23 cellular contexts compared by ENCODE assay signal in genomic region chr1:223106856-223107255, GRCh38. TPM values are rescaled to one million over a fixed set of nuclear protein-coding genes. Genes with fewer than 3 reads are reported as not detected.
DNase-seq lines count a peak whose midpoint lies in the region; TF ChIP-seq lines count a peak whose summit lies in the region.
"Had no signal": no experiment of that assay in that cellular context is flagged by ENCODE, and none has a peak within 500 bp of the region (broad histone marks: within the 10 kb centered on the region; RNA-seq: fewer than 3 reads in every experiment).

No MANE protein-coding gene starts in this region.

- H3K27ac Mint-ChIP-seq in chondrocyte (ENCODE audit: unreplicated experiment) (no peak overlapping the region), HFFc6 (no peak overlapping the region)
- H3K27ac Mint-ChIP-seq: activated naive CD4-positive, alpha-beta T cell treated with anti-CD3 and anti-CD28 coated beads, Interleukin-2, amount 50 U/mL, for 72 hours; activated T-cell treated with anti-CD3 and anti-CD28 coated beads, Interleukin-2, amount 50 U/mL, for 72 hours; B cell had no signal

- H3K4me1 Mint-ChIP-seq in chondrocyte (ENCODE audit: low read depth) = peaks cover 4% of the 10 kb centered on the region
- no peaks in the 10 kb centered on the region for H3K4me1 Mint-ChIP-seq in HFFc6 (ENCODE audit: low read depth)
- H3K4me1 Mint-ChIP-seq: B cell had no signal

- H2BK15ac ChIP-seq in mesenchymal stem cell (ENCODE audit: low read depth, poor library complexity, severe bottlenecking) = no peak overlapping the region

- H3K36me3 ChIP-seq in mesenchymal stem cell (ENCODE audit: control insufficient read depth in 1 of 2, insufficient read depth in 2 of 2, low read depth in 1 of 2, low read length in 2 of 2) = no peaks in the 10 kb centered on the region
- H3K36me3 ChIP-seq: esophagus muscularis mucosa, thoracic aorta had no signal

- no peak for TF ChIP-seq POLR2A in NB4 (IDR thresholded peaks at IDR 0.05; ENCODE audit: extremely low read depth, insufficient read length)

- H3K4me3 Mint-ChIP-seq in chondrocyte (ENCODE audit: unreplicated experiment) (no peak overlapping the region), HFFc6 (no peak overlapping the region)
- H3K4me3 Mint-ChIP-seq: activated T-cell treated with anti-CD3 and anti-CD28 coated beads, Interleukin-2, amount 50 U/mL, for 72 hours; B cell; neural crest cell had no signal

- no peak overlapping the region for H2AFZ ChIP-seq in mesenchymal stem cell (ENCODE audit: low read depth, low read length)
- H2AFZ ChIP-seq: hepatocyte had no signal

- WGBS in mesenchymal stem cell = 26% methylated on average over 2 of the region's 3 CpGs

- no peaks in the 10 kb centered on the region for H3K9me3 ChIP-seq in mesenchymal stem cell (ENCODE audit: control insufficient read depth, low read length)
- H3K9me3 ChIP-seq: body of pancreas, esophagus muscularis mucosa, spleen, thoracic aorta had no signal

- DNase-seq in EH (ENCODE audit: low read depth) = peak; percentile 49
- peak; percentile 12 for DNase-seq in NB4 (ENCODE audit: low read depth)
- DNase-seq in dermis blood vessel endothelial cell = peak; percentile 83
- DNase-seq in mesenchymal stem cell = peak; percentile 4
- no peak for DNase-seq in chondrocyte (ENCODE audit: low spot score)
- no peak for DNase-seq in DMS53 treated with DMSO at 0.1 percent for 48 hours (lab: John Stamatoyannopoulos, UW; ENCODE audit: unreplicated experiment)
- no peak for DNase-seq in HFFc6
- no peak for DNase-seq in cerebellum (ENCODE audit: low spot score)
- DNase-seq: activated CD4-positive, CD25-positive, alpha-beta regulatory T cell; activated T-cell treated with anti-CD3 and anti-CD28 coated beads, Interleukin-2, amount 50 U/mL, for 72 hours; body of pancreas; midbrain; NCI-H1694 treated with DMSO at 0.1 percent for 48 hours; NCI-H446; SHP77 treated with DMSO at 0.1 percent for 48 hours; spleen; T-helper 2 cell had no signal

- no peak overlapping the region for H2BK5ac ChIP-seq in mesenchymal stem cell (ENCODE audit: low read depth, low read length, poor library complexity, severe bottlenecking)

- H2BK120ac ChIP-seq in mesenchymal stem cell (ENCODE audit: low read depth, low read length) = no peak overlapping the region

- H3K23ac ChIP-seq in mesenchymal stem cell (ENCODE audit: low read length in 2 of 2) = no peak overlapping the region

- H3K27ac ChIP-seq in mesenchymal stem cell (ENCODE audit: low read length, poor library complexity, severe bottlenecking) = no peak overlapping the region
- H3K27ac ChIP-seq: body of pancreas, esophagus muscularis mucosa, hepatocyte, spleen, thoracic aorta had no signal

- H2BK12ac ChIP-seq in mesenchymal stem cell (ENCODE audit: low read length in 2 of 2) = no peak overlapping the region

- H3K9me3 Mint-ChIP-seq in chondrocyte (ENCODE audit: low read depth) (no peaks in the 10 kb centered on the region), HFFc6 (no peaks in the 10 kb centered on the region)
- H3K9me3 Mint-ChIP-seq: activated naive CD4-positive, alpha-beta T cell treated with anti-CD3 and anti-CD28 coated beads, Interleukin-2, amount 50 U/mL, for 72 hours; activated T-cell treated with anti-CD3 and anti-CD28 coated beads, Interleukin-2, amount 50 U/mL, for 72 hours had no signal

- no peak overlapping the region for H3K9ac ChIP-seq in mesenchymal stem cell (ENCODE audit: low read length)

- H3K27me3 ChIP-seq in mesenchymal stem cell (ENCODE audit: control insufficient read depth in 1 of 2, insufficient read depth in 1 of 2, low read length in 2 of 2) = peaks cover 19 to 22% of the 10 kb centered on the region in 2 experiments
- H3K27me3 ChIP-seq: body of pancreas, esophagus muscularis mucosa, hepatocyte, spleen had no signal

- H4K91ac ChIP-seq in mesenchymal stem cell (ENCODE audit: low read length) = no peak overlapping the region

- H3K4me3 ChIP-seq in NB4 (ENCODE audit: low read depth, low read length) (no peak overlapping the region), mesenchymal stem cell (ENCODE audit: insufficient read depth in 1 of 2, low read depth in 1 of 2, low read length in 2 of 2) (no peak overlapping the region)
- H3K4me3 ChIP-seq: body of pancreas, esophagus muscularis mucosa, hepatocyte, spleen, thoracic aorta had no signal

- no peak overlapping the region for H3K14ac ChIP-seq in mesenchymal stem cell (ENCODE audit: low read length in 2 of 2)

- H3K4ac ChIP-seq in mesenchymal stem cell (ENCODE audit: low read depth in 1 of 2, low read length in 2 of 2) = no peak overlapping the region

- H3K18ac ChIP-seq in mesenchymal stem cell (ENCODE audit: low read depth in 1 of 2, low read length in 2 of 2) = no peak overlapping the region

- no peak overlapping the region for H3K4me2 ChIP-seq in mesenchymal stem cell (ENCODE audit: low read length, poor library complexity, severe bottlenecking)
- H3K4me2 ChIP-seq: hepatocyte had no signal

- H3K27me3 Mint-ChIP-seq in chondrocyte (ENCODE audit: low read depth) (peaks cover 24% of the 10 kb centered on the region), HFFc6 (ENCODE audit: insufficient read depth) (peaks cover 36% of the 10 kb centered on the region)

- H4K8ac ChIP-seq in mesenchymal stem cell (ENCODE audit: low read length) = no peak overlapping the region

- H3K79me1 ChIP-seq in mesenchymal stem cell (replicated peaks; ENCODE audit: low read length, poor library complexity, severe bottlenecking) = no peaks in the 10 kb centered on the region

- no peak overlapping the region for H2AK5ac ChIP-seq in mesenchymal stem cell (ENCODE audit: low read length, severe bottlenecking)

- H3K36me3 Mint-ChIP-seq in chondrocyte (ENCODE audit: low read depth) (no peaks in the 10 kb centered on the region), HFFc6 (ENCODE audit: low read depth) (no peaks in the 10 kb centered on the region)
- H3K36me3 Mint-ChIP-seq: activated naive CD4-positive, alpha-beta T cell treated with anti-CD3 and anti-CD28 coated beads, Interleukin-2, amount 50 U/mL, for 72 hours had no signal

- peaks cover 3% of the 10 kb centered on the region for H3K4me1 ChIP-seq in mesenchymal stem cell (ENCODE audit: control insufficient read depth, insufficient read depth, low read depth, low read length)

- TF ChIP-seq CTCF in NB4 (IDR thresholded peaks at IDR 0.05; ENCODE audit: low read depth, low read length) (no peak), chondrocyte (IDR thresholded peaks at IDR 0.05) (no peak), HFFc6 (IDR thresholded peaks at IDR 0.05) (no peak)

RNA-seq across cellular contexts. Expression of gene TLR5, which starts 36.2 kb away (rescaled TPM):
- total RNA-seq in dermis blood vessel endothelial cell (0.14 and 0.34 TPM in 2 replicates), chondrocyte (0.17 to 0.36 TPM (median 0.22 TPM) in 3 replicates), cerebellum (3.3 TPM)
- 0.12 TPM for polyA plus RNA-seq in mesenchymal stem cell (2013, experiment 1 of 2)
- 0.16 TPM for polyA plus RNA-seq in mesenchymal stem cell (2013, experiment 2 of 2)
- total RNA-seq in HFFc6 (2021; fragmentation: NEBNext Ultra II Directional; extraction: Animal tissue kit (Norgen Biotek cat#: 25700)) = under 1 TPM in 1 of 6 experiments, not detected in 5; 0.16 TPM
- total RNA-seq: B cell had no signal

Comparison
In these comparisons a context has a peak if more than half of its experiments do, and no peak if none do; other contexts are left out.
1. DNase-seq: peak in EH (single experiment), NB4 (single experiment), dermis blood vessel endothelial cell (single experiment) and mesenchymal stem cell (single experiment); none in chondrocyte (single experiment), DMS53 treated with DMSO at 0.1 percent for 48 hours (single experiment), HFFc6 (single experiment) and cerebellum (single experiment).